13 cellular contexts compared by ENCODE assay signal in genomic region chr5:5752844-5753243, GRCh38.
A peak's percentile ranks its signal among the peaks of the same experiment; 100 is the strongest.
DNase-seq lines count a peak whose midpoint lies in the region; ATAC-seq lines count a peak whose summit lies in the region.
"Had no signal": no experiment of that assay in that cellular context is flagged by ENCODE, and none has a peak within 500 bp of the region (broad histone marks: within the 10 kb centered on the region; RNA-seq: fewer than 3 reads in every experiment).

No MANE protein-coding gene starts in this region.

- H3K4me3 ChIP-seq in GM08714 (ENCODE audit: low read length) = 0 out of 2 replicates have a peak overlapping the region, but pooled peaks have one; percentile 8
- H3K4me3 ChIP-seq: lung, tibial nerve had no signal

- H3K4me3 Mint-ChIP-seq in activated T-cell treated with anti-CD3 and anti-CD28 coated beads, Interleukin-2, amount 50 U/mL, for 4 hours = no peak overlapping the region

- H3K4me1 Mint-ChIP-seq in activated T-cell treated with anti-CD3 and anti-CD28 coated beads, Interleukin-2, amount 50 U/mL, for 4 hours (ENCODE audit: low read depth) = no peaks in the 10 kb centered on the region

- H3K36me3 Mint-ChIP-seq in activated T-cell treated with anti-CD3 and anti-CD28 coated beads, Interleukin-2, amount 50 U/mL, for 4 hours (ENCODE audit: insufficient read depth) = no peaks in the 10 kb centered on the region

- ATAC-seq in GM19328 (IDR thresholded peaks at IDR 0.05; ENCODE audit: unreplicated experiment) (peak; percentile 58), HG02678 (IDR thresholded peaks at IDR 0.05; ENCODE audit: unreplicated experiment) (peak; percentile 63), HG03442 (IDR thresholded peaks at IDR 0.05; ENCODE audit: unreplicated experiment) (peak; percentile 74)
- no peak for ATAC-seq in activated T-cell treated with anti-CD3 and anti-CD28 coated beads, Interleukin-2, amount 50 U/mL, for 4 hours
- ATAC-seq: Panc1 had no signal

- no peak for DNase-seq in activated T-cell treated with anti-CD3 and anti-CD28 coated beads, Interleukin-2, amount 50 U/mL, for 4 hours
- DNase-seq in T-helper 1 cell (no peak), NCI-H345 (lab: John Stamatoyannopoulos, UW) (no peak), OCI-M2 (lab: John Stamatoyannopoulos, UW; ENCODE audit: unreplicated experiment) (no peak)
- DNase-seq: activated effector memory CD4-positive, alpha-beta T cell treated with anti-CD3 and anti-CD28 coated beads, Interleukin-2, amount 50 U/mL, for 16 hours; NCI-H1436 had no signal

- no peaks in the 10 kb centered on the region for H3K9me3 Mint-ChIP-seq in activated T-cell treated with anti-CD3 and anti-CD28 coated beads, Interleukin-2, amount 50 U/mL, for 4 hours

- peaks cover 2% of the 10 kb centered on the region for H3K27me3 Mint-ChIP-seq in activated T-cell treated with anti-CD3 and anti-CD28 coated beads, Interleukin-2, amount 50 U/mL, for 4 hours (ENCODE audit: low read depth)

Comparison
In these comparisons a context has a peak if more than half of its experiments do, and no peak if none do; other contexts are left out.
1. ATAC-seq: peak in GM19328 (single experiment), HG02678 (single experiment) and HG03442 (single experiment); none in activated T-cell treated with anti-CD3 and anti-CD28 coated beads, Interleukin-2, amount 50 U/mL, for 4 hours (0 of 2).